ENCODE assay signal across 18 cellular contexts in genomic region chr20:51758978-51759544, GRCh38. TPM values are rescaled to one million over a fixed set of nuclear protein-coding genes. Genes with fewer than 3 reads are reported as not detected.
DNase-seq lines count a peak whose midpoint lies in the region; ATAC-seq and TF ChIP-seq lines count a peak whose summit lies in the region.
"Had no signal": no experiment of that assay in that cellular context is flagged by ENCODE, and none has a peak within 500 bp of the region (broad histone marks: within the 10 kb centered on the region; RNA-seq: fewer than 3 reads in every experiment).

No MANE protein-coding gene starts in this region.

- no peak for TF ChIP-seq POLR2A in heart left ventricle (IDR thresholded peaks at IDR 0.05)

- H3K4me1 ChIP-seq in heart left ventricle, result peaks cover 0 to 9% (median 0%) of the 10 kb centered on the region in 12 donors
- peaks cover 0 to 4% of the 10 kb centered on the region in 2 donors for H3K4me1 ChIP-seq in left lung

- H3K36me3 ChIP-seq in heart left ventricle, result no peaks in the 10 kb centered on the region
- no peaks in the 10 kb centered on the region for H3K36me3 ChIP-seq in left lung
- H3K36me3 ChIP-seq: ascending aorta had no signal

- H3K27me3 ChIP-seq in heart left ventricle (no peaks in the 10 kb centered on the region), left lung (no peaks in the 10 kb centered on the region)
- H3K27me3 ChIP-seq: ascending aorta had no signal

- intact Hi-C loops in Right ventricle myocardium inferior (cut with DNase I), result no loop called here
- intact Hi-C loops in cardiac septum (cut with DNase I), result no loop called here
- intact Hi-C loops in heart left ventricle (cut with DNase I), result no loop called here
- intact Hi-C loops in left lung (cut with DNase I), result no loop called here

- H3K4me3 ChIP-seq in heart left ventricle (no peak overlapping the region), left lung (no peak overlapping the region)
- H3K4me3 ChIP-seq: ascending aorta, K562 had no signal

- ATAC-seq in Right ventricle myocardium inferior (peak; percentile 44), heart left ventricle (peak; percentile 55 to 88 (median 72)), left lung (no peak), HG03139 (IDR thresholded peaks at IDR 0.05; ENCODE audit: unreplicated experiment) (no peak)
- ATAC-seq: activated T-cell treated with anti-CD3 and anti-CD28 coated beads, Interleukin-2, amount 50 U/mL, for 4 hours; K562; stimulated activated naive B cell treated with anti-CD40 and anti-IgM and Interleukin-4, amounts not matched to agents 10 μg/mL and 1 μg/mL and 100 μg/mL, for 72 hours had no signal

- 83 to 93% (median 89%) methylated on average over 12 of the region's 12 CpGs for WGBS in heart left ventricle, 4 donors

- peaks cover 0 to 2% (median 0%) of the 10 kb centered on the region in 12 donors for H3K9me3 ChIP-seq in heart left ventricle
- no peaks in the 10 kb centered on the region for H3K9me3 ChIP-seq in left lung
- H3K9me3 ChIP-seq: ascending aorta had no signal

- TF ChIP-seq CTCF in heart left ventricle (IDR thresholded peaks at IDR 0.05), result no peak
- no peak for TF ChIP-seq CTCF in GM20000 (IDR thresholded peaks at IDR 0.05; ENCODE audit: extremely low read depth, missing control alignments)
- no peak for TF ChIP-seq CTCF in left lung (IDR thresholded peaks at IDR 0.05)

- DNase-seq in Right ventricle myocardium inferior (ENCODE audit: missing footprints), result no peak
- no peak for DNase-seq in cardiac septum (ENCODE audit: low spot score)
- peak in 1 of 5 donors; percentile 39 for DNase-seq in heart left ventricle
- peak; percentile 22 for DNase-seq in occipital lobe (lab: John Stamatoyannopoulos, UW)
- no peak for DNase-seq in GM20000 (ENCODE audit: low spot score)
- DNase-seq in RPMI8226, result no peak
- no peak for DNase-seq in left lung
- DNase-seq: 8988T; activated CD4-positive, alpha-beta T cell treated with anti-CD3 and anti-CD28 coated beads for 4 hours; activated T-cell treated with anti-CD3 and anti-CD28 coated beads, Interleukin-2, amount 50 U/mL, for 4 hours; foreskin melanocyte; NCI-H1417; NCI-H524 treated with DMSO at 0.1 percent for 48 hours; stimulated activated naive B cell treated with anti-CD40 and anti-IgM and Interleukin-4, amounts not matched to agents 10 μg/mL and 1 μg/mL and 100 μg/mL, for 72 hours had no signal

- H3K27ac ChIP-seq in heart left ventricle (no peak overlapping the region), left lung (no peak overlapping the region)

RNA-seq across cellular contexts. Expression of gene ATP9A, which starts 9.1 kb away (rescaled TPM):
- total RNA-seq in Right ventricle myocardium inferior (21.2 TPM), cardiac septum (25.4 TPM), heart left ventricle (10 to 100 TPM; 18.3 to 36.4 (median 28.9) TPM), occipital lobe (260 TPM), left lung (10 to 100 TPM; 15.3 to 34.2 TPM)
- polyA plus RNA-seq in heart left ventricle, result 10 to 100 TPM in 1 of 2 donors, 1 to 10 TPM in 1; 4.4 to 10.5 TPM

RNA-seq across cellular contexts. Expression of gene SALL4, which starts 43.3 kb away (rescaled TPM):
- total RNA-seq in Right ventricle myocardium inferior, result 0.19 TPM
- 0.08 TPM for total RNA-seq in cardiac septum
- under 1 TPM in 5 of 9 donors, not detected in 4; 0.04 to 0.22 (median 0.07) TPM for total RNA-seq in heart left ventricle
- polyA plus RNA-seq in heart left ventricle, result under 1 TPM in 1 of 2 donors, not detected in 1; 0.08 TPM
- 0.16 TPM for total RNA-seq in occipital lobe
- total RNA-seq in left lung, result under 1 TPM; 0.24 to 0.64 TPM
- total RNA-seq: ascending aorta, myocyte had no signal

Comparison
In these comparisons a context has a peak if more than half of its experiments do, and no peak if none do; other contexts are left out.
1. ATAC-seq: peak in Right ventricle myocardium inferior (single experiment) and heart left ventricle (4 of 4); none in left lung (single experiment) and HG03139 (single experiment).